1 cellular context compared by ENCODE assay signal in the genomic region with DNA sequence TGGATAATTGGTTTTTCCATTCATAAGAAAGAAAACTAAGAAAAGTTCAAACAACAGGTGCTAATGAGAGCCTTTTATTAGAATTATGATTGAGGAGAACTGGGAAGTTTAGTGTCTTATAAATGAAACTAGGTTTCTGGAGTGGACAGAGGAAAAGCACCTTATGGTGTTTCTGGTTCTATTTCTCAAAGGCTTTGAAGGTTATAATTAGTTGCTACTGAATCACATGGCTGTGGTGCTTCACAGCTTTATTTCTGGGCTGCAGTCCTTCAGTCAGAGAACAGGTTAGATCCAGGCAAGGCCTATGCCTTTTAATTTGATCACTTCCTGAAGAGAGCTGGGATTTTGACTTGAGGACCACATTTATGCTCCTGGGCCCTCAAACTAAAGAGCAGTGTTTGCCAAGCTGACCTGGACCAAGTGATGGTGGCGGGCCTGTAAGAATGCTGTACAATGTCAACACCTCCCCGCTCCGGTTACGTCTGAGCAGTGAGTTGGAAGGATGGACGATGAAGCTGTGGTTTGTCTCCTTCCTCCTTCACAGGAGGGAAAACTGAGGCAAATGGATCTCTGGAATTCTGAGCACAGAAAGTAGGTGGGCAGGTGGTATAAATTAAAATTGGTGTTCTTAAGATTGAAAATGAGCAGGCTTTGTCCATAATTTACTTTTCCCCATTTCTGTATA.
TF ChIP-seq lines count a peak whose summit lies in the region.

No MANE protein-coding gene starts in this region.

TF ChIP-seq in H1, 55 proteins besides CTCF, POLR2A, EP300 and RAD21:
- no peak for TF ChIP-seq MAFK (IDR thresholded peaks at IDR 0.05; ENCODE audit: low read depth, low read length)
- TF ChIP-seq RFX5 (IDR thresholded peaks at IDR 0.05; ENCODE audit: borderline replicate concordance, low read depth, low read length) = no peak
- no peak for TF ChIP-seq PHF8 (conservative IDR thresholded peaks at IDR 0.05; ENCODE audit: low read depth, low read length)
- TF ChIP-seq POLR2AphosphoS5 (IDR thresholded peaks at IDR 0.05; ENCODE audit: low read depth, low read length) = 0 out of 2 replicates have a peak, but pooled peaks have one; percentile 24
- TF ChIP-seq EZH2 (IDR thresholded peaks at IDR 0.05; ENCODE audit: low read depth, low read length, severe bottlenecking) = no peak
- TF ChIP-seq ZNF274 (IDR thresholded peaks at IDR 0.05; ENCODE audit: borderline replicate concordance, extremely low read depth, low read length) = no peak
- no peak for TF ChIP-seq CTBP2 (IDR thresholded peaks at IDR 0.05; ENCODE audit: borderline replicate concordance, insufficient read depth, insufficient read length, low read length)
- TF ChIP-seq NRF1 (IDR thresholded peaks at IDR 0.05; ENCODE audit: low read depth, low read length) = no peak
- TF ChIP-seq KDM1A (IDR thresholded peaks at IDR 0.05; ENCODE audit: borderline replicate concordance, low read length) = no peak
